ENCODE assay signal across 1 cellular context in the genomic region with DNA sequence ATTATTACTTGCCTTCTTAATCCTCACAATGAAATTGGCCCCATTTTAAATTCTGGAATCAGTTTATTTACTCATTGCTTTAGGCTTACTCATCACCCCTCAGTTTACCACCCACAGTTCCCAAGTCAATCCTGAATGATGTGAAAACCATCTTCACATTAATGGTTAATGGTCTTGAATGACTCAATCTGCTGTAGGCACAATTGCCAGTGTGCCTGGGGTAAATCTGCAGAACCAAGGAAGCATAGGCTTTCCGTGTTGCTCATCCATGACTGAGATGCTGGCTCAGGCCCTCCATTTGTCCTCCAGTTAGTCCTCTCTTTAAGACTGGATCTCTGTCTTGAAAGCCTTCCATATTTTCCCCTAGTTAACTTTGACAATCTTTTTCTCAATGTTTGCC.
TF ChIP-seq lines count a peak whose summit lies in the region.

No MANE protein-coding gene starts in this region.

TF ChIP-seq in GM23338, 12 proteins besides CTCF, POLR2A, EP300 and RAD21 (continued from another document):
- TF ChIP-seq, protein P1, sequence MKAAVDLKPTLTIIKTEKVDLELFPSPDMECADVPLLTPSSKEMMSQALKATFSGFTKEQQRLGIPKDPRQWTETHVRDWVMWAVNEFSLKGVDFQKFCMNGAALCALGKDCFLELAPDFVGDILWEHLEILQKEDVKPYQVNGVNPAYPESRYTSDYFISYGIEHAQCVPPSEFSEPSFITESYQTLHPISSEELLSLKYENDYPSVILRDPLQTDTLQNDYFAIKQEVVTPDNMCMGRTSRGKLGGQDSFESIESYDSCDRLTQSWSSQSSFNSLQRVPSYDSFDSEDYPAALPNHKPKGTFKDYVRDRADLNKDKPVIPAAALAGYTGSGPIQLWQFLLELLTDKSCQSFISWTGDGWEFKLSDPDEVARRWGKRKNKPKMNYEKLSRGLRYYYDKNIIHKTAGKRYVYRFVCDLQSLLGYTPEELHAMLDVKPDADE (IDR thresholded peaks at IDR 0.05), result no peak
- no peak for TF ChIP-seq ZNF331 (CRISPR knock-in tag; IDR thresholded peaks at IDR 0.05; ENCODE audit: low read depth)
- TF ChIP-seq JUNB (IDR thresholded peaks at IDR 0.05; ENCODE audit: unreplicated experiment), result no peak
- TF ChIP-seq NANOG (IDR thresholded peaks at IDR 0.05; ENCODE audit: borderline replicate concordance), result no peak
- TF ChIP-seq, protein P2, sequence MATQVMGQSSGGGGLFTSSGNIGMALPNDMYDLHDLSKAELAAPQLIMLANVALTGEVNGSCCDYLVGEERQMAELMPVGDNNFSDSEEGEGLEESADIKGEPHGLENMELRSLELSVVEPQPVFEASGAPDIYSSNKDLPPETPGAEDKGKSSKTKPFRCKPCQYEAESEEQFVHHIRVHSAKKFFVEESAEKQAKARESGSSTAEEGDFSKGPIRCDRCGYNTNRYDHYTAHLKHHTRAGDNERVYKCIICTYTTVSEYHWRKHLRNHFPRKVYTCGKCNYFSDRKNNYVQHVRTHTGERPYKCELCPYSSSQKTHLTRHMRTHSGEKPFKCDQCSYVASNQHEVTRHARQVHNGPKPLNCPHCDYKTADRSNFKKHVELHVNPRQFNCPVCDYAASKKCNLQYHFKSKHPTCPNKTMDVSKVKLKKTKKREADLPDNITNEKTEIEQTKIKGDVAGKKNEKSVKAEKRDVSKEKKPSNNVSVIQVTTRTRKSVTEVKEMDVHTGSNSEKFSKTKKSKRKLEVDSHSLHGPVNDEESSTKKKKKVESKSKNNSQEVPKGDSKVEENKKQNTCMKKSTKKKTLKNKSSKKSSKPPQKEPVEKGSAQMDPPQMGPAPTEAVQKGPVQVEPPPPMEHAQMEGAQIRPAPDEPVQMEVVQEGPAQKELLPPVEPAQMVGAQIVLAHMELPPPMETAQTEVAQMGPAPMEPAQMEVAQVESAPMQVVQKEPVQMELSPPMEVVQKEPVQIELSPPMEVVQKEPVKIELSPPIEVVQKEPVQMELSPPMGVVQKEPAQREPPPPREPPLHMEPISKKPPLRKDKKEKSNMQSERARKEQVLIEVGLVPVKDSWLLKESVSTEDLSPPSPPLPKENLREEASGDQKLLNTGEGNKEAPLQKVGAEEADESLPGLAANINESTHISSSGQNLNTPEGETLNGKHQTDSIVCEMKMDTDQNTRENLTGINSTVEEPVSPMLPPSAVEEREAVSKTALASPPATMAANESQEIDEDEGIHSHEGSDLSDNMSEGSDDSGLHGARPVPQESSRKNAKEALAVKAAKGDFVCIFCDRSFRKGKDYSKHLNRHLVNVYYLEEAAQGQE (IDR thresholded peaks at IDR 0.05; ENCODE audit: unreplicated experiment), result no peak
- TF ChIP-seq, protein P3, sequence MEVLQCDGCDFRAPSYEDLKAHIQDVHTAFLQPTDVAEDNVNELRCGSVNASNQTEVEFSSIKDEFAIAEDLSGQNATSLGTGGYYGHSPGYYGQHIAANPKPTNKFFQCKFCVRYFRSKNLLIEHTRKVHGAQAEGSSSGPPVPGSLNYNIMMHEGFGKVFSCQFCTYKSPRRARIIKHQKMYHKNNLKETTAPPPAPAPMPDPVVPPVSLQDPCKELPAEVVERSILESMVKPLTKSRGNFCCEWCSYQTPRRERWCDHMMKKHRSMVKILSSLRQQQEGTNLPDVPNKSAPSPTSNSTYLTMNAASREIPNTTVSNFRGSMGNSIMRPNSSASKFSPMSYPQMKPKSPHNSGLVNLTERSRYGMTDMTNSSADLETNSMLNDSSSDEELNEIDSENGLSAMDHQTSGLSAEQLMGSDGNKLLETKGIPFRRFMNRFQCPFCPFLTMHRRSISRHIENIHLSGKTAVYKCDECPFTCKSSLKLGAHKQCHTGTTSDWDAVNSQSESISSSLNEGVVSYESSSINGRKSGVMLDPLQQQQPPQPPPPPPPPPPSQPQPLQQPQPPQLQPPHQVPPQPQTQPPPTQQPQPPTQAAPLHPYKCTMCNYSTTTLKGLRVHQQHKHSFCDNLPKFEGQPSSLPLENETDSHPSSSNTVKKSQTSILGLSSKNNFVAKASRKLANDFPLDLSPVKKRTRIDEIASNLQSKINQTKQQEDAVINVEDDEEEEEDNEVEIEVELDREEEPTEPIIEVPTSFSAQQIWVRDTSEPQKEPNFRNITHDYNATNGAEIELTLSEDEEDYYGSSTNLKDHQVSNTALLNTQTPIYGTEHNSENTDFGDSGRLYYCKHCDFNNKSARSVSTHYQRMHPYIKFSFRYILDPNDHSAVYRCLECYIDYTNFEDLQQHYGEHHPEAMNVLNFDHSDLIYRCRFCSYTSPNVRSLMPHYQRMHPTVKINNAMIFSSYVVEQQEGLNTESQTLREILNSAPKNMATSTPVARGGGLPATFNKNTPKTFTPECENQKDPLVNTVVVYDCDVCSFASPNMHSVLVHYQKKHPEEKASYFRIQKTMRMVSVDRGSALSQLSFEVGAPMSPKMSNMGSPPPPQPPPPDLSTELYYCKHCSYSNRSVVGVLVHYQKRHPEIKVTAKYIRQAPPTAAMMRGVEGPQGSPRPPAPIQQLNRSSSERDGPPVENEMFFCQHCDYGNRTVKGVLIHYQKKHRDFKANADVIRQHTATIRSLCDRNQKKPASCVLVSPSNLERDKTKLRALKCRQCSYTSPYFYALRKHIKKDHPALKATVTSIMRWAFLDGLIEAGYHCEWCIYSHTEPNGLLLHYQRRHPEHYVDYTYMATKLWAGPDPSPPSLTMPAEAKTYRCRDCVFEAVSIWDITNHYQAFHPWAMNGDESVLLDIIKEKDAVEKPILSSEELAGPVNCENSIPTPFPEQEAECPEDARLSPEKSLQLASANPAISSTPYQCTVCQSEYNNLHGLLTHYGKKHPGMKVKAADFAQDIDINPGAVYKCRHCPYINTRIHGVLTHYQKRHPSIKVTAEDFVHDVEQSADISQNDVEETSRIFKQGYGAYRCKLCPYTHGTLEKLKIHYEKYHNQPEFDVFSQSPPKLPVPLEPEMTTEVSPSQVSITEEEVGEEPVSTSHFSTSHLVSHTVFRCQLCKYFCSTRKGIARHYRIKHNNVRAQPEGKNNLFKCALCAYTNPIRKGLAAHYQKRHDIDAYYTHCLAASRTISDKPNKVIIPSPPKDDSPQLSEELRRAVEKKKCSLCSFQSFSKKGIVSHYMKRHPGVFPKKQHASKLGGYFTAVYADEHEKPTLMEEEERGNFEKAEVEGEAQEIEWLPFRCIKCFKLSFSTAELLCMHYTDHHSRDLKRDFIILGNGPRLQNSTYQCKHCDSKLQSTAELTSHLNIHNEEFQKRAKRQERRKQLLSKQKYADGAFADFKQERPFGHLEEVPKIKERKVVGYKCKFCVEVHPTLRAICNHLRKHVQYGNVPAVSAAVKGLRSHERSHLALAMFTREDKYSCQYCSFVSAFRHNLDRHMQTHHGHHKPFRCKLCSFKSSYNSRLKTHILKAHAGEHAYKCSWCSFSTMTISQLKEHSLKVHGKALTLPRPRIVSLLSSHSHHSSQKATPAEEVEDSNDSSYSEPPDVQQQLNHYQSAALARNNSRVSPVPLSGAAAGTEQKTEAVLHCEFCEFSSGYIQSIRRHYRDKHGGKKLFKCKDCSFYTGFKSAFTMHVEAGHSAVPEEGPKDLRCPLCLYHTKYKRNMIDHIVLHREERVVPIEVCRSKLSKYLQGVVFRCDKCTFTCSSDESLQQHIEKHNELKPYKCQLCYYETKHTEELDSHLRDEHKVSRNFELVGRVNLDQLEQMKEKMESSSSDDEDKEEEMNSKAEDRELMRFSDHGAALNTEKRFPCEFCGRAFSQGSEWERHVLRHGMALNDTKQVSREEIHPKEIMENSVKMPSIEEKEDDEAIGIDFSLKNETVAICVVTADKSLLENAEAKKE (CRISPR knock-in tag; IDR thresholded peaks at IDR 0.05), result no peak
- no peak for TF ChIP-seq EZH2 (IDR thresholded peaks at IDR 0.05; ENCODE audit: low read depth, unreplicated experiment)
- no peak for TF ChIP-seq ZNF114 (CRISPR knock-in tag; IDR thresholded peaks at IDR 0.05)
